ENCODE assay signal across 8 cellular contexts in the genomic region with DNA sequence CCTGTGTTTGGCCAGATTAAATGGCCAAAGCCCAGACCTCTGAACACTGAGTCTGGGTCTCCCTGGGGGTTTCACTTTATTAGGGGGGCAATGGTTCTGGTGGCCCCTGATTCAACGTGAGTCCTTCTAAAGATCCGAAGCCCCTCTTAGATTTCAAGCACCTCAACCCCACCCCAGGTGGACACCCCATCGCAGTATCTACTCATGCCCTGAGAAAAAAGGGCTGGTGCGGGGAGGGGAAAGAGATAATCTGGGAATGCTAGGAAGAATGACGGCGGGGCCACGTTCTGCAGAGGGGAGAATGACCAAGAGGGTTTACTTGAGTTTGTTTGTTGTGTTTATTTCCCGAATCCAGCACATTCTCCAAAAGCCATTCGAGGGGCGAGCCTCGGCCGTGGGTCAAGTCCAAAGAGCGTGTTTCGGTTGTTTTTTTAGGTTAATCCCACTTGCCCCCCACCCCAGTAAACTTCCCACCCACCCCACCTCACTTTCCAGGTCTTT. TPM values are rescaled to one million over a fixed set of nuclear protein-coding genes. Genes with fewer than 3 reads are reported as not detected.
A peak's percentile ranks its signal among the peaks of the same experiment; 100 is the strongest.
DNase-seq lines count a peak whose midpoint lies in the region; ATAC-seq and TF ChIP-seq lines count a peak whose summit lies in the region.

No MANE protein-coding gene starts in this region.

- H3K27ac ChIP-seq in thoracic aorta = peak overlapping the region; percentile 81 to 91

- H3K27me3 Mint-ChIP-seq in T-helper 2 cell treated with Interferon-gamma antibody and Interleukin-4, amounts not matched to agents 5 μg/mL and 100 μg/mL, for 36 hours (ENCODE audit: low read depth) = peaks cover 47% of the 10 kb centered on the region
- H3K27me3 Mint-ChIP-seq in activated naive CD8-positive, alpha-beta T cell treated with anti-CD3 and anti-CD28 coated beads for 36 hours = peaks cover 74% of the 10 kb centered on the region

- TF ChIP-seq CTCF in kidney epithelial cell (IDR thresholded peaks at IDR 0.05; ENCODE audit: insufficient read depth, low read length, poor library complexity, severe bottlenecking) = no peak
- TF ChIP-seq CTCF in thoracic aorta (IDR thresholded peaks at IDR 0.05) = no peak

- H3K27me3 ChIP-seq in kidney epithelial cell (ENCODE audit: control insufficient read depth, insufficient read depth, low read length) (no peaks in the 10 kb centered on the region), thoracic aorta (replicated peaks; ENCODE audit: insufficient read depth) (no peaks in the 10 kb centered on the region)

- peaks cover 27 to 54% of the 10 kb centered on the region in 2 donors for H3K4me1 ChIP-seq in thoracic aorta (ENCODE audit: control insufficient read depth in 1 of 2, low read depth in 2 of 2)

- H3K36me3 Mint-ChIP-seq in T-helper 2 cell treated with Interferon-gamma antibody and Interleukin-4, amounts not matched to agents 5 μg/mL and 100 μg/mL, for 36 hours (ENCODE audit: low read depth) = no peaks in the 10 kb centered on the region
- H3K36me3 Mint-ChIP-seq in activated naive CD8-positive, alpha-beta T cell treated with anti-CD3 and anti-CD28 coated beads for 36 hours = no peaks in the 10 kb centered on the region

- H3K9me3 ChIP-seq in thoracic aorta = no peaks in the 10 kb centered on the region

- H3K4me3 ChIP-seq in kidney epithelial cell (ENCODE audit: low read depth, low read length) (peak overlapping the region; percentile 96), thoracic aorta (peak overlapping the region; percentile 98)

- ATAC-seq in thoracic aorta (ENCODE audit: insufficient number of reproducible peaks, low FRiP score, low read depth) (peak; percentile 3), GM18867 (IDR thresholded peaks at IDR 0.05; ENCODE audit: unreplicated experiment) (no peak)

- peak overlapping the region; percentile 58 for H3K27ac Mint-ChIP-seq in T-helper 2 cell treated with Interferon-gamma antibody and Interleukin-4, amounts not matched to agents 5 μg/mL and 100 μg/mL, for 36 hours
- H3K27ac Mint-ChIP-seq in activated naive CD8-positive, alpha-beta T cell treated with anti-CD3 and anti-CD28 coated beads for 36 hours = no peak overlapping the region

- peaks cover 38% of the 10 kb centered on the region for H3K4me1 Mint-ChIP-seq in T-helper 2 cell treated with Interferon-gamma antibody and Interleukin-4, amounts not matched to agents 5 μg/mL and 100 μg/mL, for 36 hours (ENCODE audit: low read depth)
- H3K4me1 Mint-ChIP-seq in activated naive CD8-positive, alpha-beta T cell treated with anti-CD3 and anti-CD28 coated beads for 36 hours = peaks cover 4% of the 10 kb centered on the region

- H3K9me3 Mint-ChIP-seq in T-helper 2 cell treated with Interferon-gamma antibody and Interleukin-4, amounts not matched to agents 5 μg/mL and 100 μg/mL, for 36 hours = no peaks in the 10 kb centered on the region
- no peaks in the 10 kb centered on the region for H3K9me3 Mint-ChIP-seq in activated naive CD8-positive, alpha-beta T cell treated with anti-CD3 and anti-CD28 coated beads for 36 hours

- intact Hi-C loops in posterior vena cava (cut with DNase I) = loop anchor here in 1 of 2 donors (5.0 kb wide), 1 partner anchor 43 kb away; no protein-coding TSS in a partner anchor

- H3K4me3 Mint-ChIP-seq in T-helper 2 cell treated with Interferon-gamma antibody and Interleukin-4, amounts not matched to agents 5 μg/mL and 100 μg/mL, for 36 hours = peak overlapping the region; percentile 79
- peak overlapping the region; percentile 61 for H3K4me3 Mint-ChIP-seq in activated naive CD8-positive, alpha-beta T cell treated with anti-CD3 and anti-CD28 coated beads for 36 hours

- no peak for DNase-seq in T-helper 2 cell treated with Interferon-gamma antibody and Interleukin-4, amounts not matched to agents 5 μg/mL and 100 μg/mL, for 36 hours (ENCODE audit: low spot score)
- no peak for DNase-seq in T-helper 2 cell
- DNase-seq in activated naive CD8-positive, alpha-beta T cell treated with anti-CD3 and anti-CD28 coated beads for 36 hours = no peak
- DNase-seq in kidney epithelial cell (ENCODE audit: low read depth) = no peak
- no peak for DNase-seq in thoracic aorta (ENCODE audit: low spot score)
- no peak for DNase-seq in posterior vena cava (ENCODE audit: low spot score)
- DNase-seq in NCI-H526 (lab: John Stamatoyannopoulos, UW) = no peak

- no peaks in the 10 kb centered on the region for H3K36me3 ChIP-seq in kidney epithelial cell (ENCODE audit: control insufficient read depth, insufficient read depth, low read length)
- no peaks in the 10 kb centered on the region for H3K36me3 ChIP-seq in thoracic aorta

RNA-seq across cellular contexts. Expression of gene PDLIM1, which starts 0.8 kb away (rescaled TPM):
- 1 to 10 TPM in 1 of 2 experiments, under 1 TPM in 1; 0.70 to 1.6 TPM for total RNA-seq in activated naive CD8-positive, alpha-beta T cell treated with anti-CD3 and anti-CD28 coated beads for 36 hours
- total RNA-seq in kidney epithelial cell = 54.7 and 58.1 TPM in 2 replicates
- 100 to 1,000 TPM; 109 to 140 TPM for total RNA-seq in thoracic aorta
- 100 to 1,000 TPM; 133 to 134 TPM for total RNA-seq in posterior vena cava

Comparison
In these comparisons a context has a peak if more than half of its experiments do, and no peak if none do; other contexts are left out.
1. RNA of gene PDLIM1, which starts 0.8 kb away (total RNA-seq): 109 to 140 TPM in thoracic aorta, 133 to 134 TPM in posterior vena cava and 54.7 to 58.1 TPM in kidney epithelial cell; 0.70 to 1.6 TPM in activated naive CD8-positive, alpha-beta T cell treated with anti-CD3 and anti-CD28 coated beads for 36 hours; every median in the first group is over 10 times any median in the second.